17 cellular contexts compared by ENCODE assay signal in genomic region chr9:107087256-107087655, GRCh38.
A peak's percentile ranks its signal among the peaks of the same experiment; 100 is the strongest.
DNase-seq lines count a peak whose midpoint lies in the region; ATAC-seq and TF ChIP-seq lines count a peak whose summit lies in the region.
"Had no signal": no experiment of that assay in that cellular context is flagged by ENCODE, and none has a peak within 500 bp of the region (broad histone marks: within the 10 kb centered on the region; RNA-seq: fewer than 3 reads in every experiment).

No MANE protein-coding gene starts in this region.

- no peaks in the 10 kb centered on the region for H3K4me1 ChIP-seq in left ventricle myocardium inferior

- H3K9me3 ChIP-seq in left ventricle myocardium inferior (replicated peaks): peaks cover 16% of the 10 kb centered on the region
- H3K9me3 ChIP-seq: HAP-1 had no signal

- ATAC-seq in left ventricle myocardium superior: peak; percentile 43
- no peak for ATAC-seq in HG03432 (IDR thresholded peaks at IDR 0.05; ENCODE audit: unreplicated experiment)
- ATAC-seq in GM18873 (IDR thresholded peaks at IDR 0.05; ENCODE audit: low FRiP score, unreplicated experiment): no peak
- ATAC-seq: K562 had no signal

- in situ Hi-C loops in brain microvascular endothelial cell (cut with HindIII; ENCODE audit: low pct_ligation_motif_present, low sequenced_read_pairs): no loop called here

- peaks cover 10% of the 10 kb centered on the region for H3K27me3 ChIP-seq in left ventricle myocardium inferior (ENCODE audit: low read depth)
- no peaks in the 10 kb centered on the region for H3K27me3 ChIP-seq in brain microvascular endothelial cell (replicated peaks)

- DNase-seq in left ventricle myocardium superior: no peak
- no peak for DNase-seq in left ventricle myocardium inferior
- no peak for DNase-seq in brain microvascular endothelial cell
- DNase-seq in fibroblast of the aortic adventitia (ENCODE audit: low read depth): peak; percentile 1
- no peak for DNase-seq in EL
- no peak for DNase-seq in stimulated activated CD4-positive, alpha-beta T cell treated with anti-CD3 and anti-CD28 coated beads, Interleukin-12 subunit alpha, Interleukin-12 subunit beta, amount 100 ng/mL, for 4 hours
- DNase-seq: C1 segment of cervical spinal cord, DMS153, NCI-H1436 treated with DMSO at 0.1 percent for 48 hours, NCI-H2081, NCI-H510A, NCI-H774 had no signal

- H3K27ac ChIP-seq in left ventricle myocardium inferior (replicated peaks): no peak overlapping the region
- no peak overlapping the region for H3K27ac ChIP-seq in brain microvascular endothelial cell
- H3K27ac ChIP-seq: RWPE1 had no signal

- H3K36me3 ChIP-seq in left ventricle myocardium inferior (no peaks in the 10 kb centered on the region), brain microvascular endothelial cell (replicated peaks) (no peaks in the 10 kb centered on the region)
- H3K36me3 ChIP-seq: HAP-1 had no signal

- no peak overlapping the region for H3K4me3 ChIP-seq in left ventricle myocardium inferior
- no peak overlapping the region for H3K4me3 ChIP-seq in brain microvascular endothelial cell (ENCODE audit: low read depth, low read length)
- H3K4me3 ChIP-seq in fibroblast of the aortic adventitia (ENCODE audit: low read depth, low read length): no peak overlapping the region
- H3K4me3 ChIP-seq: HAP-1, K562 had no signal

- TF ChIP-seq CTCF in left ventricle myocardium inferior (IDR thresholded peaks at IDR 0.05; ENCODE audit: borderline replicate concordance): no peak
- TF ChIP-seq CTCF in brain microvascular endothelial cell (IDR thresholded peaks at IDR 0.05; ENCODE audit: low read depth, low read length, missing control alignments): peak; percentile 23
- TF ChIP-seq CTCF in fibroblast of the aortic adventitia (IDR thresholded peaks at IDR 0.05; ENCODE audit: insufficient read depth, low read length): peak; percentile 16

- intact Hi-C loops in left ventricle myocardium superior (cut with micrococcal nuclease): no loop called here
- intact Hi-C loops in left ventricle myocardium inferior (cut with micrococcal nuclease): no loop called here
